11 cellular contexts compared by ENCODE assay signal in genomic region chr19:46744005-46744691, GRCh38. TPM values are rescaled to one million over a fixed set of nuclear protein-coding genes. Genes with fewer than 3 reads are reported as not detected.
A peak's percentile ranks its signal among the peaks of the same experiment; 100 is the strongest.
DNase-seq lines count a peak whose midpoint lies in the region; ATAC-seq and TF ChIP-seq lines count a peak whose summit lies in the region.
"Had no signal": no experiment of that assay in that cellular context is flagged by ENCODE, and none has a peak within 500 bp of the region (broad histone marks: within the 10 kb centered on the region; RNA-seq: fewer than 3 reads in every experiment).

No MANE protein-coding gene starts in this region.

- peaks cover 20% of the 10 kb centered on the region for H3K36me3 Mint-ChIP-seq in MCF 10A (ENCODE audit: insufficient read depth, unreplicated experiment)
- peaks cover 27% of the 10 kb centered on the region for H3K36me3 Mint-ChIP-seq in activated CD4-positive, alpha-beta memory T cell treated with anti-CD3 and anti-CD28 coated beads, Interleukin-2, amount 10 ng/mL, durations not matched to agents 7 days and 5 days (ENCODE audit: low read depth)

- H3K79me2 ChIP-seq in hepatocyte, result peaks cover 86% of the 10 kb centered on the region

- no peaks in the 10 kb centered on the region for H3K9me3 ChIP-seq in breast epithelium
- H3K9me3 ChIP-seq in hepatocyte (ENCODE audit: low read depth), result no peaks in the 10 kb centered on the region
- no peaks in the 10 kb centered on the region for H3K9me3 ChIP-seq in upper lobe of right lung
- H3K9me3 ChIP-seq in tibial artery, result no peaks in the 10 kb centered on the region

- peak overlapping the region; percentile 88 for H3K27ac Mint-ChIP-seq in MCF 10A (ENCODE audit: low read depth, unreplicated experiment)
- no peak overlapping the region for H3K27ac Mint-ChIP-seq in activated CD4-positive, alpha-beta memory T cell treated with anti-CD3 and anti-CD28 coated beads, Interleukin-2, amount 10 ng/mL, durations not matched to agents 7 days and 5 days

- H3K27me3 Mint-ChIP-seq in MCF 10A (ENCODE audit: insufficient read depth, unreplicated experiment), result no peaks in the 10 kb centered on the region
- no peaks in the 10 kb centered on the region for H3K27me3 Mint-ChIP-seq in activated CD4-positive, alpha-beta memory T cell treated with anti-CD3 and anti-CD28 coated beads, Interleukin-2, amount 10 ng/mL, durations not matched to agents 7 days and 5 days

- no peaks in the 10 kb centered on the region for H3K9me3 Mint-ChIP-seq in MCF 10A (ENCODE audit: unreplicated experiment)
- no peaks in the 10 kb centered on the region for H3K9me3 Mint-ChIP-seq in activated CD4-positive, alpha-beta memory T cell treated with anti-CD3 and anti-CD28 coated beads, Interleukin-2, amount 10 ng/mL, durations not matched to agents 7 days and 5 days
- H3K9me3 Mint-ChIP-seq: activated naive CD4-positive, alpha-beta T cell treated with anti-CD3 and anti-CD28 coated beads, Interleukin-2, amount 50 U/mL, for 72 hours had no signal

- intact Hi-C loops in MCF 10A (cut with micrococcal nuclease), result no loop called here
- intact Hi-C loops in breast epithelium (cut with DNase I; ENCODE audit: low total_unique reads), result no loop called here
- intact Hi-C loops in upper lobe of right lung (cut with DNase I), result no loop called here
- intact Hi-C loops in tibial artery (cut with DNase I; ENCODE audit: low total_unique reads), result no loop called here

- peak overlapping the region in 1 of 3 donors; percentile 94 for H3K4me3 ChIP-seq in breast epithelium
- H3K4me3 ChIP-seq in hepatocyte, result no peak overlapping the region
- H3K4me3 ChIP-seq in upper lobe of right lung, result no peak overlapping the region
- peak overlapping the region in 1 of 2 donors; percentile 100 for H3K4me3 ChIP-seq in tibial artery

- H3K36me3 ChIP-seq in breast epithelium, result no peaks in the 10 kb centered on the region
- H3K36me3 ChIP-seq in hepatocyte (replicated peaks; ENCODE audit: insufficient read depth, low read depth), result no peaks in the 10 kb centered on the region
- no peaks in the 10 kb centered on the region for H3K36me3 ChIP-seq in upper lobe of right lung
- peaks cover 0 to 8% (median 0%) of the 10 kb centered on the region in 3 donors for H3K36me3 ChIP-seq in tibial artery

- POLR2A ChIA-PET in MCF 10A (lab: Yijun Ruan, JAX), result interaction anchor here (0.7 to 2.2 kb wide), 7 partner anchors 30 to 335 kb away, joined by 3 to 14 read pairs (median 4); partner anchors contain the start of gene SLC1A5
- POLR2A ChIA-PET in activated CD4-positive, alpha-beta memory T cell treated with anti-CD3 and anti-CD28 coated beads, Interleukin-2, amount 10 ng/mL, durations not matched to agents 7 days and 5 days (lab: Charles Lee), result interaction anchor here (0.6 to 2.7 kb wide), 7 partner anchors 15 to 141 kb away, joined by 3 to 12 read pairs (median 4); partner anchors contain the start of gene SLC1A5

- no peak overlapping the region for H2AFZ ChIP-seq in hepatocyte

- BruUV-seq in MCF 10A (replicated peaks; lab: Mats Ljungman, UMichigan), result TSS peak; percentile 16

- ATAC-seq in upper lobe of right lung (no peak), GM19452 (IDR thresholded peaks at IDR 0.05; ENCODE audit: unreplicated experiment) (no peak)
- ATAC-seq: activated naive CD4-positive, alpha-beta T cell treated with anti-CD3 and anti-CD28 coated beads, Interleukin-2, amount 50 U/mL, for 72 hours had no signal

- peak overlapping the region; percentile 96 for H3K4me2 ChIP-seq in hepatocyte

- peaks cover 67% of the 10 kb centered on the region for H4K20me1 ChIP-seq in hepatocyte (ENCODE audit: insufficient read depth, poor library complexity, severe bottlenecking)

- peaks cover 28% of the 10 kb centered on the region for H3K4me1 Mint-ChIP-seq in MCF 10A (ENCODE audit: insufficient read depth, unreplicated experiment)
- peaks cover 60% of the 10 kb centered on the region for H3K4me1 Mint-ChIP-seq in activated CD4-positive, alpha-beta memory T cell treated with anti-CD3 and anti-CD28 coated beads, Interleukin-2, amount 10 ng/mL, durations not matched to agents 7 days and 5 days

- no peaks in the 10 kb centered on the region for H3K9me2 ChIP-seq in hepatocyte (replicated peaks; ENCODE audit: insufficient read depth)

- CTCF ChIA-PET in MCF 10A (lab: Yijun Ruan, JAX), result interaction anchor here (0.6 to 1.7 kb wide), 4 partner anchors 8 to 379 kb away, joined by 3 to 7 read pairs (median 4); no protein-coding TSS in a partner anchor
- CTCF ChIA-PET in activated CD4-positive, alpha-beta memory T cell treated with anti-CD3 and anti-CD28 coated beads, Interleukin-2, amount 10 ng/mL, durations not matched to agents 7 days and 5 days (lab: Charles Lee), result interaction anchor here (1.2 to 1.4 kb wide), 3 partner anchors 9 to 39 kb away, joined by 3 to 9 read pairs (median 6); no protein-coding TSS in a partner anchor

- no peak for DNase-seq in MCF 10A (ENCODE audit: unreplicated experiment)
- no peak for DNase-seq in breast epithelium (ENCODE audit: low spot score in 2 of 2)
- no peak for DNase-seq in activated CD4-positive, alpha-beta memory T cell treated with anti-CD3 and anti-CD28 coated beads, Interleukin-2, amount 10 ng/mL, durations not matched to agents 7 days and 5 days
- no peak for DNase-seq in hepatocyte (ENCODE audit: low spot score)
- DNase-seq in upper lobe of right lung, result no peak
- no peak for DNase-seq in tibial artery
- DNase-seq: DMS153, NCI-H187 treated with DMSO at 0.1 percent for 48 hours had no signal

- TF ChIP-seq CTCF in MCF 10A (IDR thresholded peaks at IDR 0.05; ENCODE audit: unreplicated experiment) (no peak), breast epithelium (IDR thresholded peaks at IDR 0.05) (no peak), hepatocyte (IDR thresholded peaks at IDR 0.05; ENCODE audit: poor library complexity) (no peak), upper lobe of right lung (IDR thresholded peaks at IDR 0.05) (no peak), tibial artery (IDR thresholded peaks at IDR 0.05) (no peak)

- 87% methylated on average over 12 of the region's 12 CpGs for WGBS in hepatocyte (ENCODE audit: low lambda C conversion rate, missing lambda C conversion rate)

- TF ChIP-seq POLR2A in breast epithelium (IDR thresholded peaks at IDR 0.05), result no peak

- H3K4me1 ChIP-seq in breast epithelium (peaks cover 0 to 4% of the 10 kb centered on the region in 2 donors), hepatocyte (ENCODE audit: insufficient read depth) (peaks cover 11% of the 10 kb centered on the region), upper lobe of right lung (peaks cover 36% of the 10 kb centered on the region), tibial artery (peaks cover 0 to 69% (median 44%) of the 10 kb centered on the region in 4 donors)

- H3K4me3 Mint-ChIP-seq in MCF 10A (ENCODE audit: unreplicated experiment), result peak overlapping the region; percentile 97
- peak overlapping the region; percentile 93 for H3K4me3 Mint-ChIP-seq in activated CD4-positive, alpha-beta memory T cell treated with anti-CD3 and anti-CD28 coated beads, Interleukin-2, amount 10 ng/mL, durations not matched to agents 7 days and 5 days

- H3K27ac ChIP-seq in breast epithelium (no peak overlapping the region), hepatocyte (no peak overlapping the region), temporal lobe (ENCODE audit: low read depth, low read length) (peak overlapping the region; percentile 36), upper lobe of right lung (no peak overlapping the region), tibial artery (no peak overlapping the region)

- H3K27me3 ChIP-seq in breast epithelium (no peaks in the 10 kb centered on the region), hepatocyte (no peaks in the 10 kb centered on the region), upper lobe of right lung (no peaks in the 10 kb centered on the region), tibial artery (no peaks in the 10 kb centered on the region)

RNA-seq across cellular contexts. Expression of gene FKRP, which starts 1.7 kb away (rescaled TPM):
- total RNA-seq in MCF 10A (2022) (21.2 and 23.9 TPM in 2 replicates), breast epithelium (10 to 100 TPM; 11.4 to 23.1 (median 12.1) TPM), hepatocyte (17.0 and 18.7 TPM in 2 replicates), temporal lobe (8.6 TPM), upper lobe of right lung (14.2 TPM)
- total RNA-seq in activated CD4-positive, alpha-beta memory T cell treated with anti-CD3 and anti-CD28 coated beads, Interleukin-2, amount 10 ng/mL, durations not matched to agents 7 days and 5 days, result 10 to 100 TPM; 13.4 to 15.4 TPM
- polyA plus RNA-seq in hepatocyte, result 21.2 and 23.6 TPM in 2 replicates

RNA-seq across cellular contexts. Expression of gene STRN4, which starts 2.1 kb away (rescaled TPM):
- total RNA-seq in MCF 10A (2022) (90.1 and 92.3 TPM in 2 replicates), breast epithelium (10 to 100 TPM; 45.0 to 57.0 (median 53.7) TPM), hepatocyte (57.6 and 64.1 TPM in 2 replicates), temporal lobe (89.5 TPM), upper lobe of right lung (68.5 TPM)
- 10 to 100 TPM; 75.1 to 78.5 TPM for total RNA-seq in activated CD4-positive, alpha-beta memory T cell treated with anti-CD3 and anti-CD28 coated beads, Interleukin-2, amount 10 ng/mL, durations not matched to agents 7 days and 5 days
- polyA plus RNA-seq in hepatocyte, result 58.0 and 63.7 TPM in 2 replicates

RNA-seq across cellular contexts. Expression of gene PRKD2, which starts 27.2 kb away (rescaled TPM):
- total RNA-seq in MCF 10A (2022) (30.4 and 35.9 TPM in 2 replicates), breast epithelium (10 to 100 TPM; 13.1 to 36.7 (median 25.5) TPM), hepatocyte (15.6 and 29.5 TPM in 2 replicates), temporal lobe (8.9 TPM), upper lobe of right lung (58.9 TPM)
- total RNA-seq in activated CD4-positive, alpha-beta memory T cell treated with anti-CD3 and anti-CD28 coated beads, Interleukin-2, amount 10 ng/mL, durations not matched to agents 7 days and 5 days, result 100 to 1,000 TPM; 167 to 177 TPM
- 37.9 and 48.5 TPM in 2 replicates for polyA plus RNA-seq in hepatocyte

RNA-seq across cellular contexts. Expression of gene SLC1A5, which starts 44.2 kb away (rescaled TPM):
- 372 and 417 TPM in 2 replicates for total RNA-seq in MCF 10A (2022)
- total RNA-seq in breast epithelium, result 100 to 1,000 TPM; 121 to 146 (median 121) TPM
- total RNA-seq in activated CD4-positive, alpha-beta memory T cell treated with anti-CD3 and anti-CD28 coated beads, Interleukin-2, amount 10 ng/mL, durations not matched to agents 7 days and 5 days, result 100 to 1,000 TPM; 200 to 208 TPM
- 84.6 and 87.9 TPM in 2 replicates for total RNA-seq in hepatocyte
- polyA plus RNA-seq in hepatocyte, result 171 and 176 TPM in 2 replicates
- 2.2 TPM for total RNA-seq in temporal lobe
- total RNA-seq in upper lobe of right lung, result 133 TPM
